In the genomic region with DNA sequence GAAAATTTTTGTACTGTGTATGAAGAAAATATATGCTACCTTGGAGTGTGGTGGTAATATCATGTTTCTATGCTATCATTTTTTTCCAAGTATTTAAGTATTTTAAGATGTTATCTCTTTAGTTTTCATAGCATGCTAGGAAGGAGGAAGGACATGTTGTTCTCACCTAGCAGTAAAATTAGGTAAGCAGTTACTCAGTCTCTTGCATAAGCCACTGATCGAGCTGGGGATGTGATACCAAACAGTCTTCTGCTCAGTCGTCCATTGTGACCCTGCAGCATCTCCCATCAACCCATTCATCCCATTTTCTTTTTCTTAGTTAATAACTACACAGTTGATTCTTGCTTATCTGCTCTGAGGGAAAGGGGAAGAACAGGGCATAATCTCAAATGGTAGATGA, we compare ENCODE assay signal across 21 cellular contexts.
DNase-seq lines count a peak whose midpoint lies in the region; ATAC-seq, FAIRE-seq and TF ChIP-seq lines count a peak whose summit lies in the region.
"Had no signal": no experiment of that assay in that cellular context is flagged by ENCODE, and none has a peak within 500 bp of the region (broad histone marks: within the 10 kb centered on the region; RNA-seq: fewer than 3 reads in every experiment).

No MANE protein-coding gene starts in this region.

- no peaks in the 10 kb centered on the region for H3K27me3 Mint-ChIP-seq in activated CD8-positive, alpha-beta T cell treated with anti-CD3 and anti-CD28 coated beads for 36 hours
- H3K27me3 Mint-ChIP-seq: CD4-positive, CD25-positive, alpha-beta regulatory T cell had no signal

- no peaks in the 10 kb centered on the region for H3K79me2 ChIP-seq in HCT116 (ENCODE audit: insufficient read depth, low read length)
- H3K79me2 ChIP-seq in keratinocyte (ENCODE audit: control insufficient read depth, insufficient read depth, low read length) = no peaks in the 10 kb centered on the region

- no peaks in the 10 kb centered on the region for H3K9me3 Mint-ChIP-seq in activated CD8-positive, alpha-beta T cell treated with anti-CD3 and anti-CD28 coated beads for 36 hours

- H3K4me3 Mint-ChIP-seq in activated CD8-positive, alpha-beta T cell treated with anti-CD3 and anti-CD28 coated beads for 36 hours = no peak overlapping the region
- H3K4me3 Mint-ChIP-seq: CD4-positive, CD25-positive, alpha-beta regulatory T cell had no signal

- H3K36me3 ChIP-seq in HCT116 (ENCODE audit: control insufficient read depth in 1 of 2, insufficient read depth in 2 of 2, low read length in 2 of 2) = no peaks in the 10 kb centered on the region
- no peaks in the 10 kb centered on the region for H3K36me3 ChIP-seq in bronchial epithelial cell (ENCODE audit: control insufficient read depth, insufficient read depth, low read length)
- no peaks in the 10 kb centered on the region for H3K36me3 ChIP-seq in keratinocyte (ENCODE audit: control insufficient read depth in 2 of 2, extremely low read depth in 1 of 2, insufficient read depth in 2 of 2, low read length in 2 of 2)

- H4K20me1 ChIP-seq in HCT116 (ENCODE audit: insufficient read depth) (no peaks in the 10 kb centered on the region), keratinocyte (ENCODE audit: control insufficient read depth, extremely low read depth, insufficient read depth, low read length) (no peaks in the 10 kb centered on the region)

- H3K9me1 ChIP-seq in keratinocyte (ENCODE audit: control insufficient read depth, extremely low read depth, insufficient read depth, low read length) = no peaks in the 10 kb centered on the region

- POLR2A ChIA-PET in HCT116 (lab: Charles Lee) = no interaction called here
- POLR2A ChIA-PET in activated CD8-positive, alpha-beta T cell treated with anti-CD3 and anti-CD28 coated beads for 36 hours (lab: Charles Lee) = no interaction called here

- RAD21 ChIA-PET in HCT116 (lab: Charles Lee; ENCODE audit: low non-redundant PET in 1 of 2, low total read pairs in 2 of 2, uncharacterized antibody in 2 of 2, unreplicated experiment in 2 of 2) = no interaction called here

- DNase-seq in HCT116 (ENCODE audit: low read depth, low spot score) (no peak), bronchial epithelial cell (ENCODE audit: low read depth) (peak; percentile 62), keratinocyte (ENCODE audit: low read depth, low spot score) (no peak), renal cortical epithelial cell (ENCODE audit: low read depth) (peak; percentile 57), NK-92 (lab: John Stamatoyannopoulos, UW; ENCODE audit: unreplicated experiment) (no peak), NCI-H1436 treated with DMSO at 0.1 percent for 48 hours (lab: John Stamatoyannopoulos, UW) (no peak)
- no peak for DNase-seq in activated CD8-positive, alpha-beta T cell treated with anti-CD3 and anti-CD28 coated beads for 36 hours
- DNase-seq: AML-193; Calu3; CD4-positive, CD25-positive, alpha-beta regulatory T cell; DMS79 treated with DMSO at 0.1 percent for 48 hours; GM23248; KBM-7; NCI-H1105; NCI-H187; NCI-H446; NCI-H774; Right ventricle myocardium superior had no signal

- H3K27ac Mint-ChIP-seq in activated CD8-positive, alpha-beta T cell treated with anti-CD3 and anti-CD28 coated beads for 36 hours = no peak overlapping the region
- H3K27ac Mint-ChIP-seq: CD4-positive, CD25-positive, alpha-beta regulatory T cell had no signal

- no peak for FAIRE-seq in bronchial epithelial cell (lab: Jason Lieb, UNC)
- peak; percentile 81 for FAIRE-seq in keratinocyte (lab: Jason Lieb, UNC)
- FAIRE-seq: GM12891 had no signal

- dilution Hi-C loops in keratinocyte (cut with MboI; ENCODE audit: extremely low pct_ligation_motif_present, low sequenced_read_pairs) = no loop called here

- no peak overlapping the region for H3K4me3 ChIP-seq in HCT116 (replicated peaks in 1 of 2; ENCODE audit: low read depth in 1 of 2, low read length in 2 of 2)
- H3K4me3 ChIP-seq in bronchial epithelial cell (ENCODE audit: low read depth, low read length) = no peak overlapping the region
- H3K4me3 ChIP-seq in keratinocyte (ENCODE audit: control insufficient read depth in 2 of 3, extremely low read depth in 1 of 3, insufficient read depth in 2 of 3, low read depth in 1 of 3, low read length in 3 of 3) = no peak overlapping the region
- H3K4me3 ChIP-seq: GM23248 had no signal

- H3K4me1 ChIP-seq in HCT116 (ENCODE audit: control insufficient read depth in 1 of 2, insufficient read depth in 2 of 2, low read length in 2 of 2) (peaks cover 0 to 11% of the 10 kb centered on the region in 2 experiments; a peak in 1 of 4 replicates), keratinocyte (ENCODE audit: control insufficient read depth, extremely low read depth, insufficient read depth, low read length) (peaks cover 19% of the 10 kb centered on the region)

- TF ChIP-seq RAD21 in HCT116 (IDR thresholded peaks at IDR 0.05; ENCODE audit: low read depth) = no peak

- intact Hi-C loops in HCT116 (cut with micrococcal nuclease) = no loop called here
- intact Hi-C loops in activated CD8-positive, alpha-beta T cell treated with anti-CD3 and anti-CD28 coated beads for 36 hours (cut with micrococcal nuclease) = no loop called here

- H3K9ac ChIP-seq in HCT116 (ENCODE audit: low read length) = no peak overlapping the region
- H3K9ac ChIP-seq in keratinocyte (ENCODE audit: control insufficient read depth, extremely low read depth, insufficient read depth, low read length) = no peak overlapping the region
- H3K9ac ChIP-seq: GM23248 had no signal

- H2AFZ ChIP-seq in HCT116 (ENCODE audit: low read depth, low read length, poor library complexity, severe bottlenecking) = peak overlapping the region; percentile 15
- peak overlapping the region; percentile 1 for H2AFZ ChIP-seq in keratinocyte (ENCODE audit: control insufficient read depth, low read length)
- H2AFZ ChIP-seq: GM23248 had no signal

- TF ChIP-seq CTCF in HCT116 (IDR thresholded peaks at IDR 0.05 in 2 of 3, conservative IDR thresholded peaks at IDR 0.05 in 1 of 3; ENCODE audit: borderline replicate concordance in 1 of 3, insufficient read depth in 1 of 3, low read depth in 2 of 3, low read length in 2 of 3) (no peak), bronchial epithelial cell (IDR thresholded peaks at IDR 0.05; ENCODE audit: insufficient read depth, low read length, severe bottlenecking) (no peak), keratinocyte (optimal IDR thresholded peaks at IDR 0.05 in 1 of 3, IDR thresholded peaks at IDR 0.05 in 1 of 3, conservative IDR thresholded peaks at IDR 0.05 in 1 of 3; ENCODE audit: extremely low read depth in 1 of 3, insufficient read depth in 2 of 3, low read length in 3 of 3) (no peak)
- TF ChIP-seq CTCF in activated CD8-positive, alpha-beta T cell treated with anti-CD3 and anti-CD28 coated beads for 36 hours (IDR thresholded peaks at IDR 0.05) = no peak

- no peak overlapping the region for H3K4me2 ChIP-seq in HCT116 (ENCODE audit: low read length)
- peak overlapping the region; percentile 39 for H3K4me2 ChIP-seq in keratinocyte (ENCODE audit: control insufficient read depth, extremely low read depth, insufficient read depth, low read depth, low read length)

- no TSS peak for BruUV-seq in HCT116 (replicated peaks; lab: Mats Ljungman, UMichigan)

- H3K9me2 ChIP-seq in HCT116 (ENCODE audit: insufficient read depth) = no peaks in the 10 kb centered on the region

- no peaks in the 10 kb centered on the region for H3K36me3 Mint-ChIP-seq in activated CD8-positive, alpha-beta T cell treated with anti-CD3 and anti-CD28 coated beads for 36 hours (ENCODE audit: low read depth)
- H3K36me3 Mint-ChIP-seq: CD4-positive, CD25-positive, alpha-beta regulatory T cell had no signal

- H3K9me3 ChIP-seq in HCT116 (ENCODE audit: control insufficient read depth in 1 of 2, insufficient read depth in 1 of 2, low read depth in 1 of 2, low read length in 2 of 2) = no peaks in the 10 kb centered on the region
- no peaks in the 10 kb centered on the region for H3K9me3 ChIP-seq in keratinocyte (ENCODE audit: control insufficient read depth, low read depth, low read length)

- no peak overlapping the region for H3K27ac ChIP-seq in HCT116 (ENCODE audit: low read depth, low read length)
- peak overlapping the region; percentile 19 for H3K27ac ChIP-seq in keratinocyte (ENCODE audit: control insufficient read depth, insufficient read depth, low read length)
- H3K27ac ChIP-seq: GM23248 had no signal

- H3K27me3 ChIP-seq in HCT116 (ENCODE audit: insufficient read depth, low read length) (no peaks in the 10 kb centered on the region), bronchial epithelial cell (ENCODE audit: control insufficient read depth, insufficient read depth, low read length) (no peaks in the 10 kb centered on the region), keratinocyte (ENCODE audit: control insufficient read depth, extremely low read depth, insufficient read depth, low read length) (no peaks in the 10 kb centered on the region)

- CTCF ChIA-PET in HCT116 (lab: Charles Lee) = no interaction called here
- CTCF ChIA-PET in activated CD8-positive, alpha-beta T cell treated with anti-CD3 and anti-CD28 coated beads for 36 hours (lab: Charles Lee) = no interaction called here

- TF ChIP-seq POLR2A in HCT116 (IDR thresholded peaks at IDR 0.05; ENCODE audit: borderline replicate concordance, extremely low read depth, insufficient read depth, insufficient read length) = no peak

- peaks cover 3% of the 10 kb centered on the region for H3K4me1 Mint-ChIP-seq in activated CD8-positive, alpha-beta T cell treated with anti-CD3 and anti-CD28 coated beads for 36 hours (ENCODE audit: low read depth)
- H3K4me1 Mint-ChIP-seq: CD4-positive, CD25-positive, alpha-beta regulatory T cell had no signal

- ATAC-seq in HCT116 = no peak
- ATAC-seq in GM19397 (IDR thresholded peaks at IDR 0.05; ENCODE audit: unreplicated experiment) = no peak
- ATAC-seq in activated CD8-positive, alpha-beta T cell treated with anti-CD3 and anti-CD28 coated beads for 36 hours = no peak
- ATAC-seq: Panc1 had no signal

TF ChIP-seq in HCT116, 20 proteins besides CTCF, POLR2A, EP300 and RAD21 (continues in another document):
- TF ChIP-seq CBX3 (IDR thresholded peaks at IDR 0.05; ENCODE audit: low read depth) = no peak
- no peak for TF ChIP-seq SIN3A (IDR thresholded peaks at IDR 0.05; ENCODE audit: low read depth)
- TF ChIP-seq SRF (IDR thresholded peaks at IDR 0.05; ENCODE audit: low read depth) = no peak
- no peak for TF ChIP-seq EZH2 (IDR thresholded peaks at IDR 0.05)
- TF ChIP-seq, protein P1, sequence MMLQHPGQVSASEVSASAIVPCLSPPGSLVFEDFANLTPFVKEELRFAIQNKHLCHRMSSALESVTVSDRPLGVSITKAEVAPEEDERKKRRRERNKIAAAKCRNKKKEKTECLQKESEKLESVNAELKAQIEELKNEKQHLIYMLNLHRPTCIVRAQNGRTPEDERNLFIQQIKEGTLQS (IDR thresholded peaks at IDR 0.05) = no peak

Comparison
In these comparisons a context has a peak if more than half of its experiments do, and no peak if none do; other contexts are left out.
1. DNase-seq: peak in bronchial epithelial cell (single experiment) and renal cortical epithelial cell (single experiment); none in HCT116 (single experiment), keratinocyte (single experiment), NK-92 (single experiment), NCI-H1436 treated with DMSO at 0.1 percent for 48 hours (single experiment) and activated CD8-positive, alpha-beta T cell treated with anti-CD3 and anti-CD28 coated beads for 36 hours (single experiment).